Comparison of ENCODE assay signal across 9 cellular contexts in genomic region chr12:110689601-110690430, GRCh38. TPM values are rescaled to one million over a fixed set of nuclear protein-coding genes. Genes with fewer than 3 reads are reported as not detected.
DNase-seq lines count a peak whose midpoint lies in the region.
"Had no signal": no experiment of that assay in that cellular context is flagged by ENCODE, and none has a peak within 500 bp of the region (broad histone marks: within the 10 kb centered on the region; RNA-seq: fewer than 3 reads in every experiment).

No MANE protein-coding gene starts in this region.

- no peaks in the 10 kb centered on the region for H3K79me2 ChIP-seq in trophoblast cell (ENCODE audit: control insufficient read depth, insufficient read depth, low read length, poor library complexity)

- WGBS in trophoblast cell (ENCODE audit: extremely low coverage, insufficient coverage, insufficient read length), result no CpG with 5 or more reads among the region's 20 CpGs

- H4K91ac ChIP-seq in trophoblast cell (ENCODE audit: low read depth, low read length), result no peak overlapping the region

- H2BK5ac ChIP-seq in trophoblast cell (ENCODE audit: low read depth, low read length, poor library complexity), result no peak overlapping the region

- H3K27ac ChIP-seq in HUES48 (ENCODE audit: low read depth, low read length), result peak overlapping the region; percentile 67
- H3K27ac ChIP-seq in trophoblast cell (ENCODE audit: low read depth, low read length), result no peak overlapping the region
- H3K27ac ChIP-seq: C4-2B had no signal

- peak overlapping the region; percentile 62 for H3K9ac ChIP-seq in HUES48 (ENCODE audit: low read depth, low read length)
- H3K9ac ChIP-seq in trophoblast cell (ENCODE audit: low read length), result no peak overlapping the region

- H3K4ac ChIP-seq in trophoblast cell (ENCODE audit: low read depth, low read length), result no peak overlapping the region

- no peak overlapping the region for H2AK5ac ChIP-seq in trophoblast cell (ENCODE audit: low read length)

- peak overlapping the region; percentile 49 for H3K14ac ChIP-seq in trophoblast cell (ENCODE audit: low read length)

- peak overlapping the region; percentile 64 for H3K4me3 ChIP-seq in HUES48 (ENCODE audit: low read depth, low read length)
- peak overlapping the region; percentile 64 for H3K4me3 ChIP-seq in trophoblast cell (ENCODE audit: low read depth, low read length)

- H3K4me2 ChIP-seq in trophoblast cell (ENCODE audit: low read length), result peak overlapping the region; percentile 69

- peak overlapping the region; percentile 21 for H4K12ac ChIP-seq in trophoblast cell (ENCODE audit: low read depth, low read length)

- no peak overlapping the region for H3K23ac ChIP-seq in trophoblast cell (ENCODE audit: low read length)

- H4K8ac ChIP-seq in trophoblast cell (ENCODE audit: low read depth, low read length), result peak overlapping the region; percentile 39

- H3K4me1 ChIP-seq in HUES48 (ENCODE audit: control insufficient read depth, insufficient read depth, low read length) (peaks cover 9% of the 10 kb centered on the region), trophoblast cell (ENCODE audit: control insufficient read depth in 1 of 2, insufficient read depth in 2 of 2, low read length in 2 of 2) (peaks cover 7 to 11% of the 10 kb centered on the region in 2 experiments)

- peak; percentile 14 for DNase-seq in SKM-1 treated with dmso at 0.1 percent for 144 hours (lab: John Stamatoyannopoulos, UW; ENCODE audit: unreplicated experiment)
- DNase-seq in SKM-1 (lab: John Stamatoyannopoulos, UW; ENCODE audit: unreplicated experiment), result no peak
- DNase-seq in activated CD8-positive, alpha-beta memory T cell treated with anti-CD3 and anti-CD28 coated beads, Interleukin-2, amount 50 U/mL, for 4 hours, result peak; percentile 30
- DNase-seq in fibroblast of peridontal ligament (ENCODE audit: extremely low read depth), result peak; percentile 8
- peak in 1 of 2 donors; percentile 34 for DNase-seq in trophoblast cell
- no peak for DNase-seq in H4 (ENCODE audit: low spot score)
- no peak for DNase-seq in NCI-H2081 treated with DMSO at 0.1 percent for 48 hours (lab: John Stamatoyannopoulos, UW)

- no peak overlapping the region for H2BK120ac ChIP-seq in trophoblast cell (ENCODE audit: insufficient read depth, low read length, poor library complexity)

- H3K27me3 ChIP-seq in HUES48 (ENCODE audit: control insufficient read depth, insufficient read depth, low read length) (peaks cover 16% of the 10 kb centered on the region), trophoblast cell (ENCODE audit: insufficient read depth, low read length) (peaks cover 3% of the 10 kb centered on the region)

- H3K9me3 ChIP-seq in HUES48 (ENCODE audit: control insufficient read depth, insufficient read depth, low read length) (no peaks in the 10 kb centered on the region), trophoblast cell (ENCODE audit: insufficient read depth, low read depth, low read length) (no peaks in the 10 kb centered on the region)

- H3K36me3 ChIP-seq in HUES48 (ENCODE audit: control insufficient read depth, insufficient read depth, low read length) (no peaks in the 10 kb centered on the region), trophoblast cell (ENCODE audit: control insufficient read depth in 1 of 2, insufficient read depth in 2 of 2, low read length in 2 of 2) (no peaks in the 10 kb centered on the region)

- H2BK12ac ChIP-seq in trophoblast cell (ENCODE audit: low read length), result no peak overlapping the region

- peaks cover 8% of the 10 kb centered on the region for H3K79me1 ChIP-seq in trophoblast cell (ENCODE audit: low read length)

- H3K18ac ChIP-seq in trophoblast cell (ENCODE audit: low read length), result no peak overlapping the region

- peak overlapping the region; percentile 85 for H2AFZ ChIP-seq in trophoblast cell (ENCODE audit: insufficient read depth, low read length, poor library complexity)

RNA-seq across cellular contexts. Expression of gene HVCN1, which starts 0.9 kb away (rescaled TPM):
- 0.99 and 1.2 TPM in 2 replicates for polyA plus RNA-seq in trophoblast cell (2013)
- 1.6 TPM in 1 of 2 replicates, not detected in the other for total RNA-seq in H4 (2014; rRNA removed; shearing (Covaris generic))

RNA-seq across cellular contexts. Expression of gene PPP1CC, which starts 52.9 kb away (rescaled TPM):
- 119 and 124 TPM in 2 replicates for polyA plus RNA-seq in trophoblast cell (2013)
- 121 and 144 TPM in 2 replicates for total RNA-seq in H4 (2014; rRNA removed; shearing (Covaris generic))

Comparison
In these comparisons a context has a peak if more than half of its experiments do, and no peak if none do; other contexts are left out.
1. DNase-seq: peak in SKM-1 treated with dmso at 0.1 percent for 144 hours (single experiment), activated CD8-positive, alpha-beta memory T cell treated with anti-CD3 and anti-CD28 coated beads, Interleukin-2, amount 50 U/mL, for 4 hours (single experiment) and fibroblast of peridontal ligament (single experiment); none in SKM-1 (single experiment), H4 (single experiment) and NCI-H2081 treated with DMSO at 0.1 percent for 48 hours (single experiment).